Comparison of ENCODE assay signal across 14 cellular contexts in genomic region chr15:63051701-63052066, GRCh38. TPM values are rescaled to one million over a fixed set of nuclear protein-coding genes. Genes with fewer than 3 reads are reported as not detected.
DNase-seq lines count a peak whose midpoint lies in the region; ATAC-seq and TF ChIP-seq lines count a peak whose summit lies in the region.
"Had no signal": no experiment of that assay in that cellular context is flagged by ENCODE, and none has a peak within 500 bp of the region (broad histone marks: within the 10 kb centered on the region; RNA-seq: fewer than 3 reads in every experiment).

No MANE protein-coding gene starts in this region.

- no peaks in the 10 kb centered on the region for H3K9me2 ChIP-seq in OCI-LY7 (ENCODE audit: insufficient read depth, low read length)

- BruUV-seq in MCF 10A (replicated peaks; lab: Mats Ljungman, UMichigan) (no TSS peak), mammary epithelial cell (replicated peaks; lab: Mats Ljungman, UMichigan) (no TSS peak), OCI-LY7 (replicated peaks; lab: Mats Ljungman, UMichigan) (no TSS peak)

- H3K27ac Mint-ChIP-seq in MCF 10A (ENCODE audit: low read depth, unreplicated experiment) (no peak overlapping the region), endodermal cell (peak overlapping the region; percentile 4), neural crest cell (ENCODE audit: unreplicated experiment) (no peak overlapping the region)
- H3K27ac Mint-ChIP-seq: activated CD8-positive, alpha-beta T cell treated with anti-CD3 and anti-CD28 coated beads, Interleukin-2, amount 10 ng/mL, durations not matched to agents 7 days and 5 days had no signal

- H3K4me1 Mint-ChIP-seq in MCF 10A (ENCODE audit: insufficient read depth, unreplicated experiment) (peaks cover 72% of the 10 kb centered on the region), endodermal cell (peaks cover 72% of the 10 kb centered on the region), neural crest cell (peaks cover 68% of the 10 kb centered on the region)

- H3K4me3 Mint-ChIP-seq in MCF 10A (ENCODE audit: unreplicated experiment) (peak overlapping the region; percentile 96), endodermal cell (no peak overlapping the region), neural crest cell (peak overlapping the region; percentile 57)
- H3K4me3 Mint-ChIP-seq: activated CD8-positive, alpha-beta T cell treated with anti-CD3 and anti-CD28 coated beads, Interleukin-2, amount 10 ng/mL, durations not matched to agents 7 days and 5 days had no signal

- H3K36me3 ChIP-seq in mammary epithelial cell (ENCODE audit: insufficient read depth, low read length) = peaks cover 7% of the 10 kb centered on the region
- peaks cover 61% of the 10 kb centered on the region for H3K36me3 ChIP-seq in endodermal cell (ENCODE audit: control insufficient read depth, insufficient read depth, low read length)
- peaks cover 2% of the 10 kb centered on the region for H3K36me3 ChIP-seq in upper lobe of right lung
- no peaks in the 10 kb centered on the region for H3K36me3 ChIP-seq in OCI-LY7 (ENCODE audit: insufficient read depth, low read length)
- H3K36me3 ChIP-seq in aorta (ENCODE audit: control insufficient read depth in 1 of 2, insufficient read depth in 2 of 2, low read length in 1 of 2) = peaks cover 6 to 10% of the 10 kb centered on the region in 2 donors

- no peak for DNase-seq in MCF 10A (ENCODE audit: unreplicated experiment)
- no peak for DNase-seq in mammary epithelial cell
- DNase-seq in endodermal cell = no peak
- DNase-seq in neural crest cell (ENCODE audit: low read depth, low spot score) = no peak
- DNase-seq in upper lobe of right lung = no peak
- no peak for DNase-seq in stimulated activated CD8-positive, alpha-beta memory T cell treated with anti-CD3 and anti-CD28 coated beads, Interleukin-4, amount 100 ng/mL, for 48 hours
- DNase-seq in OCI-LY7 (ENCODE audit: low spot score) = no peak
- DNase-seq in aorta = no peak
- DNase-seq: activated CD8-positive, alpha-beta T cell treated with anti-CD3 and anti-CD28 coated beads, Interleukin-2, amount 10 ng/mL, durations not matched to agents 7 days and 5 days; activated gamma-delta T cell treated with Interleukin-2 at 50 U/mL for 16 hours; foreskin fibroblast; occipital lobe; stimulated activated CD4-positive, alpha-beta T cell treated with anti-CD3 and anti-CD28 coated beads, Interleukin-2, amount 100 ng/mL, for 24 hours; stimulated activated naive CD4-positive, alpha-beta T cell treated with Interleukin-2 at 50 U/mL for 16 hours had no signal

- H3K4me1 ChIP-seq in mammary epithelial cell (ENCODE audit: insufficient read depth, low read length) (peaks cover 39% of the 10 kb centered on the region), endodermal cell (ENCODE audit: control insufficient read depth, insufficient read depth, low read length) (peaks cover 38% of the 10 kb centered on the region), upper lobe of right lung (peaks cover 77% of the 10 kb centered on the region), OCI-LY7 (ENCODE audit: insufficient read depth, low read length, poor library complexity, severe bottlenecking) (peaks cover 20% of the 10 kb centered on the region), aorta (ENCODE audit: control insufficient read depth in 1 of 2, insufficient read depth in 2 of 2, low read length in 2 of 2) (peaks cover 2 to 13% of the 10 kb centered on the region in 2 donors)

- CTCF ChIA-PET in MCF 10A (lab: Yijun Ruan, JAX) (interaction anchor here (0.6 to 5.3 kb wide), 4 partner anchors 8 to 269 kb away, joined by 3 to 32 read pairs (median 4); no protein-coding TSS in a partner anchor), mammary epithelial cell (lab: Charles Lee; ENCODE audit: low non-redundant PET) (no interaction called here), OCI-LY7 (lab: Charles Lee; ENCODE audit: unreplicated experiment) (no interaction called here)

- no peaks in the 10 kb centered on the region for H3K9me3 Mint-ChIP-seq in MCF 10A (ENCODE audit: unreplicated experiment)
- no peaks in the 10 kb centered on the region for H3K9me3 Mint-ChIP-seq in endodermal cell
- H3K9me3 Mint-ChIP-seq in neural crest cell = no peaks in the 10 kb centered on the region

- no peaks in the 10 kb centered on the region for H3K9me3 ChIP-seq in mammary epithelial cell (replicated peaks; ENCODE audit: insufficient read depth, low read length)
- no peaks in the 10 kb centered on the region for H3K9me3 ChIP-seq in endodermal cell (ENCODE audit: control insufficient read depth, low read length)
- H3K9me3 ChIP-seq in upper lobe of right lung = no peaks in the 10 kb centered on the region
- no peaks in the 10 kb centered on the region for H3K9me3 ChIP-seq in OCI-LY7 (ENCODE audit: low read length)
- H3K9me3 ChIP-seq in aorta (ENCODE audit: control insufficient read depth, low read length) = no peaks in the 10 kb centered on the region

- POLR2A ChIA-PET in MCF 10A (lab: Yijun Ruan, JAX) (interaction anchor here (0.6 kb wide), 1 partner anchor 134 kb away, joined by 3 read pairs; no protein-coding TSS in a partner anchor), OCI-LY7 (lab: Charles Lee) (no interaction called here)

- no peaks in the 10 kb centered on the region for H3K27me3 ChIP-seq in mammary epithelial cell (ENCODE audit: insufficient read depth, low read length)
- no peaks in the 10 kb centered on the region for H3K27me3 ChIP-seq in endodermal cell (ENCODE audit: control insufficient read depth, insufficient read depth, low read length, poor library complexity, severe bottlenecking)
- H3K27me3 ChIP-seq in upper lobe of right lung = no peaks in the 10 kb centered on the region
- H3K27me3 ChIP-seq in aorta (ENCODE audit: control insufficient read depth in 1 of 2, insufficient read depth in 2 of 2, low read length in 1 of 2) = no peaks in the 10 kb centered on the region

- H3K9ac ChIP-seq in mammary epithelial cell (ENCODE audit: insufficient read depth, low read length) = no peak overlapping the region
- no peak overlapping the region for H3K9ac ChIP-seq in endodermal cell (ENCODE audit: extremely low read depth, low read length, poor library complexity, severe bottlenecking)

- H2AFZ ChIP-seq in mammary epithelial cell (ENCODE audit: low read depth, low read length) (no peak overlapping the region), OCI-LY7 (ENCODE audit: low read length) (no peak overlapping the region)

- no peak overlapping the region for H3K4me3 ChIP-seq in mammary epithelial cell (replicated peaks in 1 of 3; ENCODE audit: insufficient read depth in 1 of 3, low read depth in 2 of 3, low read length in 3 of 3)
- H3K4me3 ChIP-seq in endodermal cell (ENCODE audit: low read length) = peak overlapping the region; percentile 19
- no peak overlapping the region for H3K4me3 ChIP-seq in upper lobe of right lung
- H3K4me3 ChIP-seq in OCI-LY7 (ENCODE audit: low read depth, low read length, poor library complexity, severe bottlenecking) = no peak overlapping the region
- H3K4me3 ChIP-seq in aorta (ENCODE audit: low read length in 2 of 2) = no peak overlapping the region

- peaks cover 89% of the 10 kb centered on the region for H3K79me2 ChIP-seq in mammary epithelial cell (ENCODE audit: insufficient read depth, low read length)
- no peaks in the 10 kb centered on the region for H3K79me2 ChIP-seq in OCI-LY7 (ENCODE audit: insufficient read depth, low read depth, low read length)

- dilution Hi-C loops in mammary epithelial cell (cut with HindIII; ENCODE audit: low sequenced_read_pairs) = no loop called here

- H3K27ac ChIP-seq in mammary epithelial cell (ENCODE audit: insufficient read depth, low read depth, low read length) (no peak overlapping the region), endodermal cell (ENCODE audit: low read depth, low read length) (no peak overlapping the region), upper lobe of right lung (peak overlapping the region; percentile 90), OCI-LY7 (ENCODE audit: low read depth, low read length, poor library complexity, severe bottlenecking) (no peak overlapping the region), aorta (ENCODE audit: low read depth in 1 of 2, low read length in 2 of 2) (peak overlapping the region in 1 of 2 donors; percentile 24)

- H4K20me1 ChIP-seq in mammary epithelial cell (ENCODE audit: insufficient read depth, low read length) = no peaks in the 10 kb centered on the region
- H4K20me1 ChIP-seq in OCI-LY7 (ENCODE audit: insufficient read depth, low read length) = no peaks in the 10 kb centered on the region

- intact Hi-C loops in MCF 10A (cut with micrococcal nuclease) (no loop called here), mammary epithelial cell (cut with micrococcal nuclease) (no loop called here), upper lobe of right lung (cut with DNase I) (no loop called here), OCI-LY7 (cut with micrococcal nuclease; ENCODE audit: unreplicated experiment) (no loop called here), aorta (cut with DNase I) (no loop called here)

- ATAC-seq in upper lobe of right lung = no peak
- no peak for ATAC-seq in aorta (ENCODE audit: low FRiP score)
- ATAC-seq: activated CD8-positive, alpha-beta T cell treated with anti-CD3 and anti-CD28 coated beads, Interleukin-2, amount 10 ng/mL, durations not matched to agents 7 days and 5 days had no signal

- peaks cover 43% of the 10 kb centered on the region for H3K36me3 Mint-ChIP-seq in MCF 10A (ENCODE audit: insufficient read depth, unreplicated experiment)
- H3K36me3 Mint-ChIP-seq in endodermal cell (ENCODE audit: low read depth) = peaks cover 14% of the 10 kb centered on the region
- no peaks in the 10 kb centered on the region for H3K36me3 Mint-ChIP-seq in neural crest cell (ENCODE audit: low read depth)

- no peak overlapping the region for H3K4me2 ChIP-seq in mammary epithelial cell (ENCODE audit: insufficient read depth, low read depth, low read length)
- H3K4me2 ChIP-seq in OCI-LY7 (ENCODE audit: low read length) = no peak overlapping the region

- in situ Hi-C loops in mammary epithelial cell (cut with MboI; ENCODE audit: low sequenced_read_pairs in 2 of 2) = no loop called here

- H3K27me3 Mint-ChIP-seq in MCF 10A (ENCODE audit: insufficient read depth, unreplicated experiment) (no peaks in the 10 kb centered on the region), endodermal cell (ENCODE audit: insufficient read depth) (no peaks in the 10 kb centered on the region), neural crest cell (ENCODE audit: low read depth) (peaks cover 22% of the 10 kb centered on the region)

- TF ChIP-seq CTCF in MCF 10A (IDR thresholded peaks at IDR 0.05; ENCODE audit: unreplicated experiment) (no peak), mammary epithelial cell (conservative IDR thresholded peaks at IDR 0.05 in 1 of 2, IDR thresholded peaks at IDR 0.05 in 1 of 2; ENCODE audit: extremely low read depth in 1 of 2, insufficient read depth in 1 of 2, low read depth in 1 of 2, low read length in 2 of 2) (no peak), endodermal cell (conservative IDR thresholded peaks at IDR 0.05) (no peak), neural crest cell (conservative IDR thresholded peaks at IDR 0.05) (no peak), upper lobe of right lung (IDR thresholded peaks at IDR 0.05) (no peak), OCI-LY7 (conservative IDR thresholded peaks at IDR 0.05; ENCODE audit: low read length) (no peak)

RNA-seq across cellular contexts. Expression of gene TPM1, which starts 9.1 kb away (rescaled TPM):
- total RNA-seq in MCF 10A (2022) (67.8 and 70.4 TPM in 2 replicates), mammary epithelial cell (1,000 to 10,000 TPM in 1 of 2 donors, 100 to 1,000 TPM in 1; 463 to 1,538 TPM), endodermal cell (100 to 1,000 TPM; 245 to 363 TPM), neural crest cell (67.5 and 71.0 TPM in 2 replicates), upper lobe of right lung (229 TPM), OCI-LY7 (2022) (19.3 and 19.7 TPM in 2 replicates), aorta (1,000 to 10,000 TPM in 1 of 2 donors, 100 to 1,000 TPM in 1; 861 to 1,497 TPM)
- polyA plus RNA-seq in mammary epithelial cell (241 TPM), aorta (1,000 to 10,000 TPM; 1,109 to 1,230 TPM)
- 182 TPM for polyA minus RNA-seq in mammary epithelial cell
- polyA plus RNA-seq in endodermal cell (2013, experiment 1 of 2) = 264 TPM
- polyA plus RNA-seq in endodermal cell (2013, experiment 2 of 2) = 314 TPM
- 19.9 and 20.7 TPM in 2 replicates for total RNA-seq in OCI-LY7 (2014; rRNA removed; shearing (Covaris generic))
